Comparison of ENCODE assay signal across 23 cellular contexts in genomic region chr7:67843001-67843400, GRCh38.
"Had no signal": no experiment of that assay in that cellular context is flagged by ENCODE, and none has a peak within 500 bp of the region (broad histone marks: within the 10 kb centered on the region; RNA-seq: fewer than 3 reads in every experiment).

No MANE protein-coding gene starts in this region.

- H3K27me3 ChIP-seq: brain microvascular endothelial cell, MG63 had no signal

- H3K36me3 ChIP-seq: brain microvascular endothelial cell, cardiac muscle cell, MG63, SJCRH30 had no signal

- H3K4me1 ChIP-seq: SJCRH30 had no signal

- ATAC-seq: activated CD8-positive, alpha-beta T cell treated with anti-CD3 and anti-CD28 coated beads, Interleukin-2, amount 10 ng/mL, durations not matched to agents 7 days and 5 days; Panc1 had no signal

- H3K9me3 ChIP-seq: MG63, SJCRH30 had no signal

- H3K4me3 ChIP-seq: cardiac muscle cell, MG63, SJCRH30 had no signal

- H3K4me2 ChIP-seq: SK-N-SH had no signal

- DNase-seq: activated CD4-positive, alpha-beta T cell treated with anti-CD3 and anti-CD28 coated beads for 48 hours; activated CD4-positive, alpha-beta T cell treated with anti-CD3 and anti-CD28 coated beads, Interleukin-2, amount 50 U/mL, for 4 hours; activated CD8-positive, alpha-beta memory T cell treated with anti-CD3 and anti-CD28 coated beads, Interleukin-2, amount 50 U/mL, for 48 hours; activated CD8-positive, alpha-beta T cell treated with anti-CD3 and anti-CD28 coated beads, Interleukin-2, amount 10 ng/mL, durations not matched to agents 7 days and 5 days; activated effector memory CD4-positive, alpha-beta T cell treated with Interleukin-2 at 50 U/mL for 16 hours; activated naive CD4-positive, alpha-beta T cell treated with anti-CD3 and anti-CD28 coated beads for 36 hours; activated T-cell treated with anti-CD3 and anti-CD28 coated beads, Interleukin-2, amount 50 U/mL, for 1 hour; brain microvascular endothelial cell; MG63; MV-4-11; NCI-H1105 treated with DMSO at 0.1 percent for 48 hours; NCI-H1436 treated with DMSO at 0.1 percent for 48 hours; NCI-H187; NCI-H510A treated with DMSO at 0.1 percent for 48 hours; NCI-H69; Right ventricle myocardium superior; SJCRH30; T-helper 1 cell had no signal

- H3K9ac ChIP-seq: SK-N-SH had no signal

- H3K27ac ChIP-seq: brain microvascular endothelial cell, cardiac muscle cell, RWPE1, SJCRH30, VCaP had no signal
